Comparison of ENCODE assay signal across 23 cellular contexts in the genomic region with DNA sequence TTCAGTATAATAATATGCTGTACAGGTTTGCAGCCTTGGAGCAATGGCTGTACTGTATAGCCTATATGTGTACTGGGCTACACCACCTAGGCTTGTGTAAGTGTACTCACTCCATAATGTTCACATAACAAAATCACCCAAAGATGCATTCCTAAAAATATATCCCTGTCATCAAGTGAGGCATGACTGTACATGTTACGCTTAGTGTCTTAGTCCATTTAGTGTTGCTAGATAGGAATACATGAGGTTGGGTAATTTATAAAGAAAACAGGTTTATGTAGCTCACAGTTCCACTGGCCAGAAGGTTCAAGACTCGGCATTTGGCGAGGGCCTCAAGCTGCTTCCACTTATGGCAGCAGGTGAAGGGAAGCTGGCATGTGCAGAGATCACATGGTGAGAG. TPM values are rescaled to one million over a fixed set of nuclear protein-coding genes. Genes with fewer than 3 reads are reported as not detected.
"Had no signal": no experiment of that assay in that cellular context is flagged by ENCODE, and none has a peak within 500 bp of the region (broad histone marks: within the 10 kb centered on the region; RNA-seq: fewer than 3 reads in every experiment).

No MANE protein-coding gene starts in this region.

- DNase-seq: effector CD4-positive, alpha-beta T cell; endodermal cell; esophagus squamous epithelium; foreskin fibroblast; head of caudate nucleus; left colon; left ventricle myocardium superior; mucosa of descending colon; naive thymus-derived CD8-positive, alpha-beta T cell; psoas muscle; retina; right lobe of liver; spleen; stimulated activated CD4-positive, alpha-beta T cell treated with anti-CD3 and anti-CD28 coated beads, Interleukin-15, amount 100 ng/mL, for 24 hours; stimulated activated CD4-positive, alpha-beta T cell treated with anti-CD3 and anti-CD28 coated beads, Interleukin-1b, Interleukin-23, amount 100 ng/mL, for 48 hours; stimulated activated CD4-positive, alpha-beta T cell treated with anti-CD3 and anti-CD28 coated beads, Interleukin-4, amount 100 ng/mL, for 24 hours had no signal

- H3K27ac ChIP-seq: esophagus squamous epithelium, hepatocyte, neutrophil, psoas muscle, right lobe of liver, spleen, tibial nerve had no signal

- H3K36me3 ChIP-seq: neutrophil, spleen, tibial nerve had no signal

- H3K27me3 ChIP-seq: esophagus squamous epithelium, hepatocyte, neutrophil, right lobe of liver, spleen, tibial nerve had no signal

- H3K4me1 ChIP-seq: psoas muscle, spleen, tibial nerve had no signal

- H3K4me3 ChIP-seq: coronary artery, esophagus squamous epithelium, hepatocyte, lung, mucosa of descending colon, psoas muscle, right lobe of liver, spleen, tibial nerve had no signal

- H3K9me3 ChIP-seq: esophagus squamous epithelium, mucosa of descending colon, neutrophil, psoas muscle, right lobe of liver, spleen, tibial nerve had no signal

- ATAC-seq: left colon; left ventricle myocardium superior; mucosa of descending colon; naive thymus-derived CD8-positive, alpha-beta T cell; psoas muscle; stimulated activated memory B cell treated with anti-CD40 and anti-IgM and Interleukin-4, amounts not matched to agents 10 μg/mL and 1 μg/mL and 100 μg/mL, for 72 hours had no signal

- FAIRE-seq: endothelial cell of umbilical vein had no signal

RNA-seq across cellular contexts. Expression of a gene that starts 31.4 kb away (rescaled TPM):
- polyA plus RNA-seq: naive thymus-derived CD8-positive, alpha-beta T cell had no signal
